ENCODE assay signal across 17 cellular contexts in the genomic region with DNA sequence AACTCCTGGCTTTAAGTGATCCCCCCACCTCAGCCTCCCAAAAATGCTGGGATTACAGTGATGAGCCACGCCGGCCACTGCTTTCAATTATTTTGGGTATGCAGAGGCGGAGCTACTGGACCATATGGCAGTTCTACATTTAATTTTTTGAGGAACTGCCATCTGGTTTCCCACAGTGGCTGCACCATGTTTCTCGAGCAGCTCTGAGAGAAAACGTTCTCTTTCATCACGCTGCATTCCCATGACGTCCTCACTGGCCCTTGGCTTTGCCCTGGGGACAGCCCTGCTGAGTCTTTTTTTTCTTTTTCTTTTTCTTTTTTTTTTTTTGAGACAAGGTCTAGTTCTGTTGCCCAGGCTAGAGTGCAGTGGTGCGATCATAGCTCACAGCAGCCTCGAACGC.
"Had no signal": no experiment of that assay in that cellular context is flagged by ENCODE, and none has a peak within 500 bp of the region (broad histone marks: within the 10 kb centered on the region; RNA-seq: fewer than 3 reads in every experiment).

No MANE protein-coding gene starts in this region.

- H3K27me3 Mint-ChIP-seq: activated CD4-positive, alpha-beta memory T cell treated with anti-CD3 and anti-CD28 coated beads, Interleukin-2, amount 10 ng/mL, durations not matched to agents 7 days and 5 days; activated naive CD8-positive, alpha-beta T cell treated with anti-CD3 and anti-CD28 coated beads, Interleukin-2, amount 10 ng/mL, durations not matched to agents 7 days and 5 days had no signal

- H3K27ac Mint-ChIP-seq: activated CD4-positive, alpha-beta memory T cell treated with anti-CD3 and anti-CD28 coated beads, Interleukin-2, amount 10 ng/mL, durations not matched to agents 7 days and 5 days; activated naive CD8-positive, alpha-beta T cell treated with anti-CD3 and anti-CD28 coated beads, Interleukin-2, amount 10 ng/mL, durations not matched to agents 7 days and 5 days; nephron had no signal

- H3K27ac ChIP-seq: ascending aorta, esophagus muscularis mucosa, left lung, psoas muscle, right lobe of liver, suprapubic skin, upper lobe of right lung had no signal

- FAIRE-seq: bronchial epithelial cell, frontal cortex, keratinocyte had no signal

- H3K9me3 ChIP-seq: ascending aorta, esophagus muscularis mucosa, left lung, psoas muscle, right lobe of liver, suprapubic skin, upper lobe of right lung had no signal

- H3K4me1 Mint-ChIP-seq: nephron had no signal

- H3K9me3 Mint-ChIP-seq: activated CD4-positive, alpha-beta memory T cell treated with anti-CD3 and anti-CD28 coated beads, Interleukin-2, amount 10 ng/mL, durations not matched to agents 7 days and 5 days; activated naive CD8-positive, alpha-beta T cell treated with anti-CD3 and anti-CD28 coated beads, Interleukin-2, amount 10 ng/mL, durations not matched to agents 7 days and 5 days; nephron had no signal

- ATAC-seq: left lung, psoas muscle, right lobe of liver, upper lobe of right lung had no signal

- DNase-seq: activated CD4-positive, alpha-beta memory T cell treated with anti-CD3 and anti-CD28 coated beads, Interleukin-2, amount 10 ng/mL, durations not matched to agents 7 days and 5 days; activated CD8-positive, alpha-beta memory T cell treated with anti-CD3 and anti-CD28 coated beads, Interleukin-2, amount 50 U/mL, for 4 hours; activated naive CD8-positive, alpha-beta T cell treated with anti-CD3 and anti-CD28 coated beads, Interleukin-2, amount 10 ng/mL, durations not matched to agents 7 days and 5 days; left lung; psoas muscle; right lobe of liver; stimulated activated CD4-positive, alpha-beta T cell treated with anti-CD3 and anti-CD28 coated beads, Interleukin-1b, Interleukin-23, amount 100 ng/mL, for 48 hours; stimulated activated naive CD4-positive, alpha-beta T cell; T-helper 9 cell; upper lobe of right lung had no signal

- H3K4me1 ChIP-seq: ascending aorta, esophagus muscularis mucosa, left lung, psoas muscle, right lobe of liver, suprapubic skin, upper lobe of right lung had no signal

- H3K4me3 ChIP-seq: ascending aorta, esophagus muscularis mucosa, left lung, psoas muscle, right lobe of liver, suprapubic skin, upper lobe of right lung had no signal

- H3K36me3 ChIP-seq: ascending aorta, esophagus muscularis mucosa, left lung, right lobe of liver, suprapubic skin, upper lobe of right lung had no signal

- H3K4me3 Mint-ChIP-seq: activated CD4-positive, alpha-beta memory T cell treated with anti-CD3 and anti-CD28 coated beads, Interleukin-2, amount 10 ng/mL, durations not matched to agents 7 days and 5 days; activated naive CD8-positive, alpha-beta T cell treated with anti-CD3 and anti-CD28 coated beads, Interleukin-2, amount 10 ng/mL, durations not matched to agents 7 days and 5 days; nephron had no signal

- H3K27me3 ChIP-seq: ascending aorta, esophagus muscularis mucosa, left lung, right lobe of liver, suprapubic skin, upper lobe of right lung had no signal

- H3K36me3 Mint-ChIP-seq: activated naive CD8-positive, alpha-beta T cell treated with anti-CD3 and anti-CD28 coated beads, Interleukin-2, amount 10 ng/mL, durations not matched to agents 7 days and 5 days had no signal
